19 cellular contexts compared by ENCODE assay signal in the genomic region with DNA sequence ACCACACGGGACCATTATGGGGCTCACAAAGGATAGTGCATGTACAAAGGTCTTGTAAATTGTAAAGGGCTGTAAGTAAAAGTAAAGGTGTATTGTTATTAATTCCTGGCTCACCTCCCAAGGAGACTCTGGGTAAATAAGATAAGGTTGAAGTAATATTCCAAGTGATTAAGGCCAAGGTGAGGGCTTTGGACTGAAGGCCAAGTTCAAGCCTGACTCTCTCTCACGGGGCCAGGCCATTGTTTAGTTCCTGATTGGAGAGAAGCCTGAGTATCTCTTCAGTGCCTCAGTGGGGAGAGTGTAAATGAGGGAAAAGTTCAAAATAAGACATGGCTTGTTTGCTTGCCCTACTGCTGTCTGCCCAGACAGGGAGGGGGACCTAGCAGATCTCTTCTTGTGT. TPM values are rescaled to one million over a fixed set of nuclear protein-coding genes. Genes with fewer than 3 reads are reported as not detected.
DNase-seq lines count a peak whose midpoint lies in the region; ATAC-seq, FAIRE-seq and TF ChIP-seq lines count a peak whose summit lies in the region.
"Had no signal": no experiment of that assay in that cellular context is flagged by ENCODE, and none has a peak within 500 bp of the region (broad histone marks: within the 10 kb centered on the region; RNA-seq: fewer than 3 reads in every experiment).

No MANE protein-coding gene starts in this region.

- intact Hi-C loops in body of pancreas (cut with DNase I), result loop anchor here (10.0 kb wide), 1 partner anchor 172 kb away; no protein-coding TSS in a partner anchor

- H3K36me3 Mint-ChIP-seq in GM23338 (ENCODE audit: low read depth), result no peaks in the 10 kb centered on the region
- H3K36me3 Mint-ChIP-seq: CD14-positive monocyte; CD4-positive, alpha-beta memory T cell had no signal

- H3K27ac ChIP-seq in GM23338 (ENCODE audit: low read depth), result no peak overlapping the region
- H3K27ac ChIP-seq in body of pancreas, result peak overlapping the region in 3 of 4 donors; percentile 1 to 40 (median 4)
- H3K27ac ChIP-seq in hepatocyte, result no peak overlapping the region
- H3K27ac ChIP-seq in small intestine (ENCODE audit: low read depth in 1 of 2, low read length in 1 of 2), result peak overlapping the region; percentile 3 to 27
- H3K27ac ChIP-seq: BLaER1, GM23248, HL-60 had no signal

- H3K27me3 Mint-ChIP-seq in GM23338 (ENCODE audit: insufficient read depth, low read depth, poor library complexity), result no peaks in the 10 kb centered on the region

- H3K4me1 ChIP-seq in GM23338 (ENCODE audit: insufficient read depth) (peaks cover 12% of the 10 kb centered on the region), body of pancreas (peaks cover 30% of the 10 kb centered on the region), hepatocyte (ENCODE audit: insufficient read depth) (peaks cover 5% of the 10 kb centered on the region), small intestine (ENCODE audit: control insufficient read depth in 2 of 2, insufficient read depth in 1 of 2, low read depth in 1 of 2, low read length in 1 of 2) (peaks cover 0 to 2% of the 10 kb centered on the region in 2 donors)

- no peak overlapping the region for H3K4me3 ChIP-seq in GM23338
- H3K4me3 ChIP-seq in body of pancreas, result no peak overlapping the region
- H3K4me3 ChIP-seq in hepatocyte, result no peak overlapping the region
- H3K4me3 ChIP-seq in small intestine (ENCODE audit: low read depth in 1 of 2, low read length in 2 of 2), result no peak overlapping the region
- H3K4me3 ChIP-seq: BLaER1, GM23248 had no signal

- H3K9me3 Mint-ChIP-seq in GM23338, result no peaks in the 10 kb centered on the region
- H3K9me3 Mint-ChIP-seq: CD14-positive monocyte; CD4-positive, alpha-beta memory T cell had no signal

- DNase-seq in GM23338 (ENCODE audit: low spot score), result no peak
- DNase-seq in body of pancreas, result peak; percentile 29 to 61 (median 42)
- DNase-seq in hepatocyte (ENCODE audit: low spot score), result peak; percentile 46
- DNase-seq in small intestine, result peak; percentile 95
- DNase-seq in DMS79 (lab: John Stamatoyannopoulos, UW), result no peak
- DNase-seq: 8988T; CD4-positive, alpha-beta memory T cell; DMS153; DMS79 treated with DMSO at 0.1 percent for 48 hours; GF-D8; GM23248; HCEC 1CT; IMR-90 had no signal

- no peaks in the 10 kb centered on the region for H3K9me2 ChIP-seq in GM23338 (ENCODE audit: insufficient read depth)
- H3K9me2 ChIP-seq in hepatocyte (replicated peaks; ENCODE audit: insufficient read depth), result no peaks in the 10 kb centered on the region

- ATAC-seq in GM23338, result no peak
- peak; percentile 74 for ATAC-seq in body of pancreas
- no peak for ATAC-seq in GM21723 (IDR thresholded peaks at IDR 0.05; ENCODE audit: unreplicated experiment)
- no peak for ATAC-seq in GM21447 (IDR thresholded peaks at IDR 0.05; ENCODE audit: unreplicated experiment)

- H3K4me2 ChIP-seq in GM23338, result no peak overlapping the region
- peak overlapping the region; percentile 15 for H3K4me2 ChIP-seq in hepatocyte
- H3K4me2 ChIP-seq: BLaER1 had no signal

- H3K27me3 ChIP-seq in GM23338 (ENCODE audit: insufficient read depth) (no peaks in the 10 kb centered on the region), body of pancreas (no peaks in the 10 kb centered on the region), hepatocyte (no peaks in the 10 kb centered on the region), small intestine (ENCODE audit: control insufficient read depth in 2 of 2, insufficient read depth in 2 of 2, low read length in 2 of 2) (no peaks in the 10 kb centered on the region)
- H3K27me3 ChIP-seq: BLaER1 had no signal

- H3K36me3 ChIP-seq in GM23338 (ENCODE audit: insufficient read depth), result no peaks in the 10 kb centered on the region
- H3K36me3 ChIP-seq in body of pancreas (replicated peaks in 1 of 2; ENCODE audit: insufficient read depth in 1 of 2, low read depth in 2 of 2), result no peaks in the 10 kb centered on the region
- no peaks in the 10 kb centered on the region for H3K36me3 ChIP-seq in hepatocyte (replicated peaks; ENCODE audit: insufficient read depth, low read depth)
- no peaks in the 10 kb centered on the region for H3K36me3 ChIP-seq in small intestine (ENCODE audit: control insufficient read depth in 2 of 2, insufficient read depth in 2 of 2, low read length in 2 of 2)
- H3K36me3 ChIP-seq: BLaER1 had no signal

- no peaks in the 10 kb centered on the region for H3F3A ChIP-seq in GM23338 (replicated peaks; ENCODE audit: low read depth)

- H4K20me1 ChIP-seq in GM23338 (replicated peaks; ENCODE audit: insufficient read depth) (no peaks in the 10 kb centered on the region), hepatocyte (ENCODE audit: insufficient read depth, poor library complexity, severe bottlenecking) (no peaks in the 10 kb centered on the region)
- H4K20me1 ChIP-seq: BLaER1 had no signal

- no peaks in the 10 kb centered on the region for H3K9me3 ChIP-seq in body of pancreas
- H3K9me3 ChIP-seq in hepatocyte (ENCODE audit: low read depth), result no peaks in the 10 kb centered on the region
- H3K9me3 ChIP-seq in small intestine (ENCODE audit: control insufficient read depth, low read depth), result no peaks in the 10 kb centered on the region
- H3K9me3 ChIP-seq: BLaER1 had no signal

- H3K4me3 Mint-ChIP-seq in GM23338, result no peak overlapping the region
- H3K4me3 Mint-ChIP-seq: CD14-positive monocyte; CD4-positive, alpha-beta memory T cell had no signal

- no peak for TF ChIP-seq POLR2A in body of pancreas (IDR thresholded peaks at IDR 0.05)

- H3K79me2 ChIP-seq in GM23338 (replicated peaks; ENCODE audit: insufficient read depth), result no peaks in the 10 kb centered on the region
- H3K79me2 ChIP-seq in hepatocyte, result no peaks in the 10 kb centered on the region

- peak overlapping the region; percentile 33; the same call in 1 of the 2 replicates for H2AFZ ChIP-seq in GM23338
- no peak overlapping the region for H2AFZ ChIP-seq in hepatocyte
- H2AFZ ChIP-seq: GM23248 had no signal

- no peak overlapping the region for H3K27ac Mint-ChIP-seq in GM23338
- H3K27ac Mint-ChIP-seq: CD14-positive monocyte; CD4-positive, alpha-beta memory T cell had no signal

- no peak for FAIRE-seq in small intestine (lab: Jason Lieb, UNC)
- FAIRE-seq: H54 had no signal

- peaks cover 19% of the 10 kb centered on the region for H3K4me1 Mint-ChIP-seq in GM23338
- H3K4me1 Mint-ChIP-seq: CD4-positive, alpha-beta memory T cell had no signal

- TF ChIP-seq CTCF in GM23338 (conservative IDR thresholded peaks at IDR 0.05; ENCODE audit: low read depth in 2 of 2), result no peak
- no peak for TF ChIP-seq CTCF in body of pancreas (IDR thresholded peaks at IDR 0.05)
- no peak for TF ChIP-seq CTCF in hepatocyte (IDR thresholded peaks at IDR 0.05; ENCODE audit: poor library complexity)

- WGBS in body of pancreas, 2 donors, result 28 to 32% methylated on average over 2 of the region's 2 CpGs
- WGBS in hepatocyte (ENCODE audit: low lambda C conversion rate, missing lambda C conversion rate), result 40% methylated on average over 2 of the region's 2 CpGs
- 15 to 48% (median 22%) methylated on average over 2 of the region's 2 CpGs for WGBS in small intestine, 3 donors

TF ChIP-seq in GM23338, 12 proteins besides CTCF, POLR2A, EP300 and RAD21:
- TF ChIP-seq CREB1 (CRISPR knock-in tag; IDR thresholded peaks at IDR 0.05; ENCODE audit: low read depth) (no peak), JUNB (IDR thresholded peaks at IDR 0.05; ENCODE audit: unreplicated experiment) (no peak), NANOG (IDR thresholded peaks at IDR 0.05; ENCODE audit: borderline replicate concordance) (no peak), ZNF331 (CRISPR knock-in tag; IDR thresholded peaks at IDR 0.05; ENCODE audit: low read depth) (no peak), ZNF114 (CRISPR knock-in tag; IDR thresholded peaks at IDR 0.05) (no peak), STAT1 (IDR thresholded peaks at IDR 0.05; ENCODE audit: unreplicated experiment) (no peak), POLR2AphosphoS5 (IDR thresholded peaks at IDR 0.05; ENCODE audit: low read depth) (no peak)
- TF ChIP-seq, protein P1, sequence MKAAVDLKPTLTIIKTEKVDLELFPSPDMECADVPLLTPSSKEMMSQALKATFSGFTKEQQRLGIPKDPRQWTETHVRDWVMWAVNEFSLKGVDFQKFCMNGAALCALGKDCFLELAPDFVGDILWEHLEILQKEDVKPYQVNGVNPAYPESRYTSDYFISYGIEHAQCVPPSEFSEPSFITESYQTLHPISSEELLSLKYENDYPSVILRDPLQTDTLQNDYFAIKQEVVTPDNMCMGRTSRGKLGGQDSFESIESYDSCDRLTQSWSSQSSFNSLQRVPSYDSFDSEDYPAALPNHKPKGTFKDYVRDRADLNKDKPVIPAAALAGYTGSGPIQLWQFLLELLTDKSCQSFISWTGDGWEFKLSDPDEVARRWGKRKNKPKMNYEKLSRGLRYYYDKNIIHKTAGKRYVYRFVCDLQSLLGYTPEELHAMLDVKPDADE (IDR thresholded peaks at IDR 0.05), result no peak

RNA-seq across cellular contexts. Expression of gene ZFYVE9, which starts 19.5 kb away (rescaled TPM):
- 26.5 and 27.3 TPM in 2 replicates for total RNA-seq in GM23338 (2014; rRNA removed; shearing (Covaris generic))
- polyA plus RNA-seq in GM23338 (2016; fragmentation: Nextera tagmentation; extraction: Ambion mirVana) (5.4 and 6.2 TPM in 2 replicates), hepatocyte (3.2 and 4.6 TPM in 2 replicates), small intestine (1 to 10 TPM; 3.6 to 6.3 (median 3.8) TPM)
- total RNA-seq in body of pancreas (10 to 100 TPM; 21.5 to 23.4 TPM), hepatocyte (29.0 and 31.0 TPM in 2 replicates)
- polyA plus RNA-seq: CD14-positive monocyte had no signal

Comparison
In these comparisons a context has a peak if more than half of its experiments do, and no peak if none do; other contexts are left out.
1. DNase-seq: peak in body of pancreas (4 of 4), hepatocyte (single experiment) and small intestine (single experiment); none in GM23338 (single experiment) and DMS79 (single experiment).
2. H3K27ac ChIP-seq: peak in body of pancreas (3 of 4) and small intestine (2 of 2); none in GM23338 (single experiment) and hepatocyte (single experiment).